ENCODE assay signal across 8 cellular contexts in the genomic region with DNA sequence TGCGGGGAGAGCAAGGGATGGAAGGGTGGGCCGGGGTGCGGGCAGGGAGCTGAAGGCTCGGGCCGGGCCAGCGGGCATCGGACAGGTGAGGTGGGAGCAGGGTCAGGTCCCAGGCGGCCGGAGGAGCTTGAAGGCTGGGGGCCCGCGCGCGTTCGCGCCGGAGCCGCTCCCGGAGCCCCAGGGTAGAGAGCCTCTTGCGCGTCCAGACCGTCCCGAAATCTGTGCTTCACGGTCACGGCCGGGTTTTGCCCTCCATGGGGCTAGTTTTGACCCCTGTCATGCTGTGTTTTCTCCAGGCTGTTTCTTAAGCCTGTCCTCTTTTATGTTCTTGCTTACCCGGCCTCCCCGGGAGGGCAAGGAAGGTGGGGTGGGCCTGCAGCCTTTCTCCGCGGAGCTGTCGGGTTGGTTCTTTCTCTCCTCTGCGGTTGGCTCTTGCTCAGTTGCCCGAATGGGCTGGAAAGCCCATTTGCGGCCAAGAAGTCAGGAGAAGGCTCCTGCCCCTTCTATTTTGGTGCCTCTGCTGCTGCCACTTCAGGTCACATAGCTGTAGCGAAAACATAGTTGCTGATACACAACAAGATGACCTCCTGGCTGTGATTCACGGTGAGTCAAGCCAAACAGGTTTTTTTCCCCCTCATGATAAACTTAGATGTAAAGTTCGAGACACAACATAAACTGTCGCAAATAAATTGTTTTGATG. TPM values are rescaled to one million over a fixed set of nuclear protein-coding genes. Genes with fewer than 3 reads are reported as not detected.
DNase-seq lines count a peak whose midpoint lies in the region; ATAC-seq and TF ChIP-seq lines count a peak whose summit lies in the region.

No MANE protein-coding gene starts in this region.

- 3% methylated on average over 37 of the region's 37 CpGs for WGBS in urinary bladder

- ATAC-seq in GM21390 (IDR thresholded peaks at IDR 0.05; ENCODE audit: unreplicated experiment) (peak; percentile 46), HG03575 (IDR thresholded peaks at IDR 0.05; ENCODE audit: extremely low read depth, insufficient number of reproducible peaks, low FRiP score, unreplicated experiment) (peak; percentile 12), mucosa of descending colon (peak; percentile 72)

- H3K4me3 ChIP-seq in epithelial cell of proximal tubule (ENCODE audit: low read depth, low read length) = peak overlapping the region; percentile 96
- peak overlapping the region; percentile 71 for H3K4me3 ChIP-seq in mucosa of descending colon
- H3K4me3 ChIP-seq in urinary bladder (ENCODE audit: low read depth, low read length) = peak overlapping the region; percentile 97

- H3K36me3 ChIP-seq in mucosa of descending colon (ENCODE audit: low read depth) = no peaks in the 10 kb centered on the region
- H3K36me3 ChIP-seq in urinary bladder (ENCODE audit: insufficient read depth) = no peaks in the 10 kb centered on the region

- no peak for TF ChIP-seq CTCF in epithelial cell of proximal tubule (conservative IDR thresholded peaks at IDR 0.05; ENCODE audit: low read depth, low read length)
- no peak for TF ChIP-seq CTCF in mucosa of descending colon (IDR thresholded peaks at IDR 0.05)
- TF ChIP-seq CTCF in GM13977 (IDR thresholded peaks at IDR 0.05; ENCODE audit: extremely low read depth, insufficient read depth, missing control alignments) = no peak

- peak overlapping the region; percentile 90 for H3K27ac ChIP-seq in urinary bladder (ENCODE audit: low read depth)

- H3K4me1 ChIP-seq in mucosa of descending colon (ENCODE audit: low read depth) = peaks cover 21% of the 10 kb centered on the region
- no peaks in the 10 kb centered on the region for H3K4me1 ChIP-seq in urinary bladder (ENCODE audit: insufficient read depth)

- intact Hi-C loops in mucosa of descending colon (cut with DNase I, micrococcal nuclease) = loop anchor here in 1 of 2 donors (10.0 kb wide), 1 partner anchor 49 kb away; the partner anchor contains the start of gene TFAM

- DNase-seq in EL = peak; percentile 48
- peak; percentile 28 for DNase-seq in activated CD4-positive, alpha-beta T cell treated with anti-CD3 and anti-CD28 coated beads for 48 hours
- peak; percentile 23 for DNase-seq in epithelial cell of proximal tubule (ENCODE audit: low read depth)
- DNase-seq in mucosa of descending colon = peak; percentile 25 to 68 (median 68)
- DNase-seq in GM13977 (ENCODE audit: low spot score) = no peak

- in situ Hi-C loops in GM13977 (cut with MboI; ENCODE audit: low pct_unique_long_range_greater_than_20kb, low sequenced_read_pairs, unreplicated experiment) = no loop called here

- H3K9me3 ChIP-seq in mucosa of descending colon = no peaks in the 10 kb centered on the region

RNA-seq across cellular contexts. Expression of gene UBE2D1, which starts 0.7 kb away (rescaled TPM):
- 14.5 and 15.6 TPM in 2 replicates for total RNA-seq in epithelial cell of proximal tubule
- 10 to 100 TPM; 17.2 to 18.4 (median 18.4) TPM for total RNA-seq in mucosa of descending colon
- 34.5 TPM for total RNA-seq in urinary bladder
- 13.3 TPM for polyA plus RNA-seq in urinary bladder

RNA-seq across cellular contexts. Expression of gene TFAM, which starts 49.8 kb away (rescaled TPM):
- total RNA-seq in epithelial cell of proximal tubule (43.4 and 44.9 TPM in 2 replicates), mucosa of descending colon (10 to 100 TPM; 26.5 to 36.7 (median 30.8) TPM), urinary bladder (30.8 TPM)
- 15.8 TPM for polyA plus RNA-seq in urinary bladder

Comparison
In these comparisons a context has a peak if more than half of its experiments do, and no peak if none do; other contexts are left out.
1. ATAC-seq: peak in every context shown above with its lines; median percentile 72 in mucosa of descending colon; 46 in GM21390; 12 in HG03575.